ENCODE assay signal across 8 cellular contexts in genomic region chr9:89602978-89603628, GRCh38. TPM values are rescaled to one million over a fixed set of nuclear protein-coding genes. Genes with fewer than 3 reads are reported as not detected.
DNase-seq lines count a peak whose midpoint lies in the region; ATAC-seq and TF ChIP-seq lines count a peak whose summit lies in the region.

No MANE protein-coding gene starts in this region.

- peaks cover 0 to 5% of the 10 kb centered on the region in 2 donors for H3K4me1 ChIP-seq in lung (ENCODE audit: control insufficient read depth in 2 of 2, insufficient read depth in 2 of 2, low read length in 2 of 2)

- WGBS in lung, 2 donors: 1% methylated on average over 24 of the region's 24 CpGs

- CTCF ChIA-PET in activated CD8-positive, alpha-beta T cell treated with anti-CD3 and anti-CD28 coated beads, Interleukin-2, amount 10 ng/mL, durations not matched to agents 7 days and 5 days (lab: Charles Lee): interaction anchor here (0.6 to 11.0 kb wide), 88 partner anchors 10 to 539 kb away, joined by 3 to 287 read pairs (median 4); no protein-coding TSS in a partner anchor

- ATAC-seq in activated CD8-positive, alpha-beta T cell treated with anti-CD3 and anti-CD28 coated beads, Interleukin-2, amount 10 ng/mL, durations not matched to agents 7 days and 5 days: peak; percentile 27
- peak; percentile 32 for ATAC-seq in lung (ENCODE audit: insufficient read depth, low FRiP score)
- no peak for ATAC-seq in HG03097 (IDR thresholded peaks at IDR 0.05; ENCODE audit: low FRiP score, unreplicated experiment)

- H3K36me3 Mint-ChIP-seq in activated CD8-positive, alpha-beta T cell treated with anti-CD3 and anti-CD28 coated beads, Interleukin-2, amount 10 ng/mL, durations not matched to agents 7 days and 5 days (ENCODE audit: low read depth): peaks cover 10% of the 10 kb centered on the region

- peak overlapping the region; percentile 53 for H3K27ac Mint-ChIP-seq in activated CD8-positive, alpha-beta T cell treated with anti-CD3 and anti-CD28 coated beads, Interleukin-2, amount 10 ng/mL, durations not matched to agents 7 days and 5 days

- POLR2A ChIA-PET in activated CD8-positive, alpha-beta T cell treated with anti-CD3 and anti-CD28 coated beads, Interleukin-2, amount 10 ng/mL, durations not matched to agents 7 days and 5 days (lab: Charles Lee): interaction anchor here (0.7 to 1.2 kb wide), 3 partner anchors 135 to 499 kb away, joined by 3 to 4 read pairs (median 4); no protein-coding TSS in a partner anchor

- H3K4me3 ChIP-seq in lung: no peak overlapping the region

- TF ChIP-seq CTCF in lung (IDR thresholded peaks at IDR 0.05; ENCODE audit: control extremely low read depth, extremely low read depth): peak; percentile 89

- H3K27me3 Mint-ChIP-seq in activated CD8-positive, alpha-beta T cell treated with anti-CD3 and anti-CD28 coated beads, Interleukin-2, amount 10 ng/mL, durations not matched to agents 7 days and 5 days (ENCODE audit: low read depth): peaks cover 18% of the 10 kb centered on the region

- no peaks in the 10 kb centered on the region for H3K9me3 Mint-ChIP-seq in activated CD8-positive, alpha-beta T cell treated with anti-CD3 and anti-CD28 coated beads, Interleukin-2, amount 10 ng/mL, durations not matched to agents 7 days and 5 days (ENCODE audit: insufficient read depth)

- peak overlapping the region in 1 of 2 donors; percentile 40 for H3K27ac ChIP-seq in lung (ENCODE audit: low read depth in 1 of 2, low read length in 1 of 2)

- DNase-seq in DMS53 (lab: John Stamatoyannopoulos, UW): peak; percentile 95
- DNase-seq in HK-2 (ENCODE audit: unreplicated experiment): peak; percentile 82
- peak; percentile 96 for DNase-seq in NCI-H82 (lab: John Stamatoyannopoulos, UW)
- DNase-seq in activated CD8-positive, alpha-beta T cell treated with anti-CD3 and anti-CD28 coated beads, Interleukin-2, amount 10 ng/mL, durations not matched to agents 7 days and 5 days: peak; percentile 94
- DNase-seq in effector CD4-positive, alpha-beta T cell: peak; percentile 80
- peak; percentile 92 for DNase-seq in lung (ENCODE audit: low spot score)
- DNase-seq in stimulated activated CD4-positive, alpha-beta T cell treated with anti-CD3 and anti-CD28 coated beads, Interleukin-4, amount 100 ng/mL, for 24 hours: peak; percentile 92

- H3K4me1 Mint-ChIP-seq in activated CD8-positive, alpha-beta T cell treated with anti-CD3 and anti-CD28 coated beads, Interleukin-2, amount 10 ng/mL, durations not matched to agents 7 days and 5 days (ENCODE audit: low read depth): peaks cover 31% of the 10 kb centered on the region

- no peaks in the 10 kb centered on the region for H3K9me3 ChIP-seq in lung (ENCODE audit: control insufficient read depth in 2 of 2, insufficient read depth in 1 of 2, low read length in 1 of 2)

- H3K27me3 ChIP-seq in lung (ENCODE audit: control insufficient read depth, insufficient read depth): no peaks in the 10 kb centered on the region

- no peaks in the 10 kb centered on the region for H3K36me3 ChIP-seq in lung (ENCODE audit: control insufficient read depth in 2 of 2, insufficient read depth in 2 of 2, low read length in 2 of 2)

- peak overlapping the region; percentile 79 for H3K4me3 Mint-ChIP-seq in activated CD8-positive, alpha-beta T cell treated with anti-CD3 and anti-CD28 coated beads, Interleukin-2, amount 10 ng/mL, durations not matched to agents 7 days and 5 days

RNA-seq across cellular contexts. Expression of gene GADD45G, which starts 1.7 kb away (rescaled TPM):
- 1 to 10 TPM; 7.4 to 7.7 TPM for total RNA-seq in activated CD8-positive, alpha-beta T cell treated with anti-CD3 and anti-CD28 coated beads, Interleukin-2, amount 10 ng/mL, durations not matched to agents 7 days and 5 days
- 10 to 100 TPM in 1 of 2 donors, 1 to 10 TPM in 1; 9.9 to 36.6 TPM for total RNA-seq in lung
- 10 to 100 TPM; 30.4 to 70.3 TPM for polyA plus RNA-seq in lung
